ENCODE assay signal across 25 cellular contexts in the genomic region with DNA sequence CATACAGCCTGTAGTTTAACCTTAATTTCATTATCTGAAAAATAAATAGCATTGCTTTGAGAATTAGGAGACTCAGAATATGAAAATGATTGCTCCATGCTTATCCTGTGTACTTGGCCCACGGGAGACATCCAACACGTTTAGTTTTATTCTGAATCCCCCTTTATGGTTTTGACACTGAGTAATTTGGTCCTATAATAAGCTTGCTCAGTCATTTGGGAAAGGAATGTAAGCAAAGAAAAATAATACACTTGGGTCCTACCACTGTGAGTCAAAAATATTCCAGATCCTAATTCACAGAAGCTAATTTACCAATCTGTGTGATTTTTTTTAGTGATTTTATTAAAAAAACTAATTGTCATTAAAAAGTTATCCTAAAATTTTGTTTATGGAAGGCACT.
"Had no signal": no experiment of that assay in that cellular context is flagged by ENCODE, and none has a peak within 500 bp of the region (broad histone marks: within the 10 kb centered on the region; RNA-seq: fewer than 3 reads in every experiment).

No MANE protein-coding gene starts in this region.

- H3K27ac Mint-ChIP-seq: activated CD8-positive, alpha-beta T cell treated with anti-CD3 and anti-CD28 coated beads, Interleukin-2, amount 10 ng/mL, durations not matched to agents 7 days and 5 days; activated naive CD8-positive, alpha-beta T cell treated with anti-CD3 and anti-CD28 coated beads, Interleukin-2, amount 10 ng/mL, durations not matched to agents 7 days and 5 days; T-helper 1 cell treated with Interleukin-12 subunit alpha and Interleukin-12 subunit beta and Interleukin-4 antibody, amounts not matched to agents 30 μg/mL and 1 μg/mL, for 36 hours; WTC11 had no signal

- H3K4me1 Mint-ChIP-seq: activated naive CD8-positive, alpha-beta T cell treated with anti-CD3 and anti-CD28 coated beads, Interleukin-2, amount 10 ng/mL, durations not matched to agents 7 days and 5 days had no signal

- H3K27me3 Mint-ChIP-seq: activated naive CD8-positive, alpha-beta T cell treated with anti-CD3 and anti-CD28 coated beads, Interleukin-2, amount 10 ng/mL, durations not matched to agents 7 days and 5 days had no signal

- H3K4me3 Mint-ChIP-seq: activated CD8-positive, alpha-beta T cell treated with anti-CD3 and anti-CD28 coated beads, Interleukin-2, amount 10 ng/mL, durations not matched to agents 7 days and 5 days; activated naive CD8-positive, alpha-beta T cell treated with anti-CD3 and anti-CD28 coated beads, Interleukin-2, amount 10 ng/mL, durations not matched to agents 7 days and 5 days; T-helper 1 cell treated with Interleukin-12 subunit alpha and Interleukin-12 subunit beta and Interleukin-4 antibody, amounts not matched to agents 30 μg/mL and 1 μg/mL, for 36 hours; WTC11 had no signal

- DNase-seq: activated CD4-positive, alpha-beta T cell treated with anti-CD3 and anti-CD28 coated beads for 48 hours; activated CD4-positive, alpha-beta T cell treated with anti-CD3 and anti-CD28 coated beads, Interleukin-2, amount 50 U/mL, for 4 hours; activated CD4-positive, CD25-positive, alpha-beta regulatory T cell treated with anti-CD3 and anti-CD28 coated beads, Interleukin-2, amount 50 U/mL, for 72 hours; activated CD8-positive, alpha-beta memory T cell treated with anti-CD3 and anti-CD28 coated beads, Interleukin-2, amount 50 U/mL, for 48 hours; activated CD8-positive, alpha-beta T cell treated with anti-CD3 and anti-CD28 coated beads, Interleukin-2, amount 10 ng/mL, durations not matched to agents 7 days and 5 days; activated naive CD4-positive, alpha-beta T cell treated with anti-CD3 and anti-CD28 coated beads, Interleukin-2, amount 50 U/mL, for 16 hours; activated naive CD8-positive, alpha-beta T cell treated with anti-CD3 and anti-CD28 coated beads, Interleukin-2, amount 10 ng/mL, durations not matched to agents 7 days and 5 days; activated T-cell treated with anti-CD3 and anti-CD28 coated beads, Interleukin-2, amount 50 U/mL, for 1 hour; adrenal gland; anterior cingulate cortex; body of pancreas; Karpas-422; MM.1S; NCI-H1105 treated with DMSO at 0.1 percent for 48 hours; NCI-H1694 treated with DMSO at 0.1 percent for 48 hours; NCI-H2081; NCI-H510A treated with DMSO at 0.1 percent for 48 hours; NCI-H69; Peyer's patch; Right ventricle myocardium superior; SJCRH30; SK-N-SH had no signal

- H3K36me3 Mint-ChIP-seq: activated naive CD8-positive, alpha-beta T cell treated with anti-CD3 and anti-CD28 coated beads, Interleukin-2, amount 10 ng/mL, durations not matched to agents 7 days and 5 days; WTC11 had no signal

- ATAC-seq: activated CD8-positive, alpha-beta T cell treated with anti-CD3 and anti-CD28 coated beads, Interleukin-2, amount 10 ng/mL, durations not matched to agents 7 days and 5 days; body of pancreas; K562; WTC11 had no signal

- H3K9me3 Mint-ChIP-seq: activated naive CD8-positive, alpha-beta T cell treated with anti-CD3 and anti-CD28 coated beads, Interleukin-2, amount 10 ng/mL, durations not matched to agents 7 days and 5 days; T-helper 1 cell treated with Interleukin-12 subunit alpha and Interleukin-12 subunit beta and Interleukin-4 antibody, amounts not matched to agents 30 μg/mL and 1 μg/mL, for 36 hours; WTC11 had no signal
